In the genomic region with DNA sequence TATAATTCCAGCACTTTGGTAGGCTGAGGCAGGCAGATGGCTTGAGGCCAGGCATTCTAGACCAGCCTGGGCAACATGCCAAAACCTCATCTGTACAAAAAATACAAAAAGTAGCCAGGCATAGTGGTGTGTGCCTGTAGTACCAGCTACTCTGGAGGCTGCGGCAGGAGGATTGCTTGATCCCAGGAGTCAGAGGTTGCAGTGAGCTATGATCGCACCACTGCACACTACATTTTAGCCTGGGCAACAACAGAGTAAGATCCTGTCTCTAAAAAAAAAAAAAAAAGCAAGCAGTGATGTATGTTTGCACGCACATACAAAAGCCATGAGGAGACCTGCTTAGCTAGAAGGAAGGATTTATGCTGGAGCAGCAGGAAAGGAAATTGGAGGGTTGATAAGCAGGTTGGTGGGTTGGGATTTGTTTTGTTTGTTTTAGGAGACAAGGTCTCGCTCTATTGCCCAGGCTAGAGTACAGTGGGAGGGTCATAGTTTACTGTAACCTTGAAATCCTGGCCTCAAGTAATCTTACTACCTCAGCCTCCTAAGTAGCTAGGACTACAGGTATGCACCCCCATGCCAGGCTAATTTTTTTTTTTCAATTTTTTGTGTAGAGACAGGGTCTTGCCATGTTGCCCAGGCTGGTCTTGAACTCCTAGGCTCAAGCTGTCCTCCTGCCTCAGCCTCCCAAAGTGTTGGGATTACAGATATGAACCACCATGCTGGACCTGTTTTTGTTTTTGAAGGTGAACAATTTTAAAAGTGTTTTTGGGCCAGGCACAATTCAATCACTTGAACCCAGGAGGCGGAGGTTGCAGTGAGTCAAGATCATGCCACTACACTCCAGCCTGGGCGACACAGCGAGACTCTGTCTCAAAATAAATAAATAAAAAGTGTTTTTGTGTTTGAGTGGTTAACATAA, we compare ENCODE assay signal across 1 cellular context.
TF ChIP-seq lines count a peak whose summit lies in the region.

No MANE protein-coding gene starts in this region.

TF ChIP-seq in H1, 55 proteins besides CTCF, POLR2A, EP300 and RAD21:
- TF ChIP-seq, protein P1, sequence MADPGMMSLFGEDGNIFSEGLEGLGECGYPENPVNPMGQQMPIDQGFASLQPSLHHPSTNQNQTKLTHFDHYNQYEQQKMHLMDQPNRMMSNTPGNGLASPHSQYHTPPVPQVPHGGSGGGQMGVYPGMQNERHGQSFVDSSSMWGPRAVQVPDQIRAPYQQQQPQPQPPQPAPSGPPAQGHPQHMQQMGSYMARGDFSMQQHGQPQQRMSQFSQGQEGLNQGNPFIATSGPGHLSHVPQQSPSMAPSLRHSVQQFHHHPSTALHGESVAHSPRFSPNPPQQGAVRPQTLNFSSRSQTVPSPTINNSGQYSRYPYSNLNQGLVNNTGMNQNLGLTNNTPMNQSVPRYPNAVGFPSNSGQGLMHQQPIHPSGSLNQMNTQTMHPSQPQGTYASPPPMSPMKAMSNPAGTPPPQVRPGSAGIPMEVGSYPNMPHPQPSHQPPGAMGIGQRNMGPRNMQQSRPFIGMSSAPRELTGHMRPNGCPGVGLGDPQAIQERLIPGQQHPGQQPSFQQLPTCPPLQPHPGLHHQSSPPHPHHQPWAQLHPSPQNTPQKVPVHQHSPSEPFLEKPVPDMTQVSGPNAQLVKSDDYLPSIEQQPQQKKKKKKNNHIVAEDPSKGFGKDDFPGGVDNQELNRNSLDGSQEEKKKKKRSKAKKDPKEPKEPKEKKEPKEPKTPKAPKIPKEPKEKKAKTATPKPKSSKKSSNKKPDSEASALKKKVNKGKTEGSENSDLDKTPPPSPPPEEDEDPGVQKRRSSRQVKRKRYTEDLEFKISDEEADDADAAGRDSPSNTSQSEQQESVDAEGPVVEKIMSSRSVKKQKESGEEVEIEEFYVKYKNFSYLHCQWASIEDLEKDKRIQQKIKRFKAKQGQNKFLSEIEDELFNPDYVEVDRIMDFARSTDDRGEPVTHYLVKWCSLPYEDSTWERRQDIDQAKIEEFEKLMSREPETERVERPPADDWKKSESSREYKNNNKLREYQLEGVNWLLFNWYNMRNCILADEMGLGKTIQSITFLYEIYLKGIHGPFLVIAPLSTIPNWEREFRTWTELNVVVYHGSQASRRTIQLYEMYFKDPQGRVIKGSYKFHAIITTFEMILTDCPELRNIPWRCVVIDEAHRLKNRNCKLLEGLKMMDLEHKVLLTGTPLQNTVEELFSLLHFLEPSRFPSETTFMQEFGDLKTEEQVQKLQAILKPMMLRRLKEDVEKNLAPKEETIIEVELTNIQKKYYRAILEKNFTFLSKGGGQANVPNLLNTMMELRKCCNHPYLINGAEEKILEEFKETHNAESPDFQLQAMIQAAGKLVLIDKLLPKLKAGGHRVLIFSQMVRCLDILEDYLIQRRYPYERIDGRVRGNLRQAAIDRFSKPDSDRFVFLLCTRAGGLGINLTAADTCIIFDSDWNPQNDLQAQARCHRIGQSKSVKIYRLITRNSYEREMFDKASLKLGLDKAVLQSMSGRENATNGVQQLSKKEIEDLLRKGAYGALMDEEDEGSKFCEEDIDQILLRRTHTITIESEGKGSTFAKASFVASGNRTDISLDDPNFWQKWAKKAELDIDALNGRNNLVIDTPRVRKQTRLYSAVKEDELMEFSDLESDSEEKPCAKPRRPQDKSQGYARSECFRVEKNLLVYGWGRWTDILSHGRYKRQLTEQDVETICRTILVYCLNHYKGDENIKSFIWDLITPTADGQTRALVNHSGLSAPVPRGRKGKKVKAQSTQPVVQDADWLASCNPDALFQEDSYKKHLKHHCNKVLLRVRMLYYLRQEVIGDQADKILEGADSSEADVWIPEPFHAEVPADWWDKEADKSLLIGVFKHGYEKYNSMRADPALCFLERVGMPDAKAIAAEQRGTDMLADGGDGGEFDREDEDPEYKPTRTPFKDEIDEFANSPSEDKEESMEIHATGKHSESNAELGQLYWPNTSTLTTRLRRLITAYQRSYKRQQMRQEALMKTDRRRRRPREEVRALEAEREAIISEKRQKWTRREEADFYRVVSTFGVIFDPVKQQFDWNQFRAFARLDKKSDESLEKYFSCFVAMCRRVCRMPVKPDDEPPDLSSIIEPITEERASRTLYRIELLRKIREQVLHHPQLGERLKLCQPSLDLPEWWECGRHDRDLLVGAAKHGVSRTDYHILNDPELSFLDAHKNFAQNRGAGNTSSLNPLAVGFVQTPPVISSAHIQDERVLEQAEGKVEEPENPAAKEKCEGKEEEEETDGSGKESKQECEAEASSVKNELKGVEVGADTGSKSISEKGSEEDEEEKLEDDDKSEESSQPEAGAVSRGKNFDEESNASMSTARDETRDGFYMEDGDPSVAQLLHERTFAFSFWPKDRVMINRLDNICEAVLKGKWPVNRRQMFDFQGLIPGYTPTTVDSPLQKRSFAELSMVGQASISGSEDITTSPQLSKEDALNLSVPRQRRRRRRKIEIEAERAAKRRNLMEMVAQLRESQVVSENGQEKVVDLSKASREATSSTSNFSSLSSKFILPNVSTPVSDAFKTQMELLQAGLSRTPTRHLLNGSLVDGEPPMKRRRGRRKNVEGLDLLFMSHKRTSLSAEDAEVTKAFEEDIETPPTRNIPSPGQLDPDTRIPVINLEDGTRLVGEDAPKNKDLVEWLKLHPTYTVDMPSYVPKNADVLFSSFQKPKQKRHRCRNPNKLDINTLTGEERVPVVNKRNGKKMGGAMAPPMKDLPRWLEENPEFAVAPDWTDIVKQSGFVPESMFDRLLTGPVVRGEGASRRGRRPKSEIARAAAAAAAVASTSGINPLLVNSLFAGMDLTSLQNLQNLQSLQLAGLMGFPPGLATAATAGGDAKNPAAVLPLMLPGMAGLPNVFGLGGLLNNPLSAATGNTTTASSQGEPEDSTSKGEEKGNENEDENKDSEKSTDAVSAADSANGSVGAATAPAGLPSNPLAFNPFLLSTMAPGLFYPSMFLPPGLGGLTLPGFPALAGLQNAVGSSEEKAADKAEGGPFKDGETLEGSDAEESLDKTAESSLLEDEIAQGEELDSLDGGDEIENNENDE (IDR thresholded peaks at IDR 0.05; ENCODE audit: insufficient replicate concordance, low read length) = no peak
- no peak for TF ChIP-seq RFX5 (IDR thresholded peaks at IDR 0.05; ENCODE audit: borderline replicate concordance, low read depth, low read length)
- TF ChIP-seq HDAC6 (IDR thresholded peaks at IDR 0.05; ENCODE audit: low read depth, low read length) = no peak
- no peak for TF ChIP-seq BRCA1 (IDR thresholded peaks at IDR 0.05; ENCODE audit: low read depth, low read length)
